ENCODE assay signal across 16 cellular contexts in the genomic region with DNA sequence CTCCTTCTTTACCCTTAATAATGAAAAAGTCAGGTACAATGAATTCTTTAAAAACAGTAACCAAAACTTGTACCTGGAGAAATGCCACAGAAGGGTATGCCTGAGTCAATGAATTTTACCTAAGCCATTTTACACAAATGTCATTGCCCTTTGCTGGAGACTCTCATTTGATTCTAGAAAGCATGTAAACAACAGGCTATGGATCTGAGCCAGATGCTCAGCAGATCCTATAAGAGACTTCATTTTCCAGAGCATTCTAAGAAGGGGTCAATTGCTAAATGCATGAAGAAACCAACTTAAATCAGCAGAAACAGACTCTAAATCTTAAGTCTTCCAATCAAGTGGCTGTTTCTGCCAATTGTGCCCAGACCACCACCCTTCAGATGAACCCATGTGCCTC.
DNase-seq lines count a peak whose midpoint lies in the region; ATAC-seq and TF ChIP-seq lines count a peak whose summit lies in the region.
"Had no signal": no experiment of that assay in that cellular context is flagged by ENCODE, and none has a peak within 500 bp of the region (broad histone marks: within the 10 kb centered on the region; RNA-seq: fewer than 3 reads in every experiment).

No MANE protein-coding gene starts in this region.

- DNase-seq in G401 (ENCODE audit: low spot score), result peak; percentile 21
- DNase-seq in SJSA1 (ENCODE audit: low read depth in 1 of 2, low spot score in 2 of 2), result peak in 1 of 2 experiments; percentile 2
- peak; percentile 34 for DNase-seq in fibroblast of gingiva (ENCODE audit: low read depth)
- no peak for DNase-seq in ovary
- DNase-seq in right cardiac atrium, result no peak
- no peak for DNase-seq in hypothalamus (lab: John Stamatoyannopoulos, UW)
- DNase-seq in NCI-H187 (lab: John Stamatoyannopoulos, UW), result no peak
- no peak for DNase-seq in GM19240 (ENCODE audit: insufficient read length, low spot score)
- DNase-seq: BE2C; CD4-positive, alpha-beta memory T cell; GOT3; KBM-7; NCI-H1092 treated with DMSO at 0.1 percent for 48 hours; NCI-H187 treated with DMSO at 0.1 percent for 48 hours; NCI-H748 treated with DMSO at 0.1 percent for 48 hours; SHP77 had no signal

- no peak for ATAC-seq in right cardiac atrium

- no peak for TF ChIP-seq CTCF in ovary (IDR thresholded peaks at IDR 0.05)

- peak overlapping the region; percentile 23; the same call in 1 of the 2 replicates for H3K27ac ChIP-seq in SJSA1
- peak overlapping the region; percentile 22 to 57 for H3K27ac ChIP-seq in ovary
- H3K27ac ChIP-seq in right cardiac atrium (ENCODE audit: low read length), result no peak overlapping the region

- TF ChIP-seq EP300 in ovary (IDR thresholded peaks at IDR 0.05), result no peak

- intact Hi-C loops in ovary (cut with DNase I), result loop anchor here in 1 of 4 donors (10.0 kb wide), 1 partner anchor 84 kb away; a partner anchor contains a TSS
- intact Hi-C loops in right cardiac atrium (cut with DNase I), result no loop called here

- H3K4me1 ChIP-seq in SJSA1 (replicated peaks), result peaks cover 21% of the 10 kb centered on the region
- peaks cover 28% of the 10 kb centered on the region for H3K4me1 ChIP-seq in ovary (ENCODE audit: insufficient read depth)
- peaks cover 5% of the 10 kb centered on the region for H3K4me1 ChIP-seq in right cardiac atrium (ENCODE audit: control insufficient read depth, insufficient read depth, low read length)
- H3K4me1 ChIP-seq: BE2C had no signal

- H3K9me3 ChIP-seq in SJSA1 (replicated peaks) (no peaks in the 10 kb centered on the region), ovary (no peaks in the 10 kb centered on the region), right cardiac atrium (ENCODE audit: control insufficient read depth, low read length) (no peaks in the 10 kb centered on the region)
- H3K9me3 ChIP-seq: BE2C had no signal

- H3K36me3 ChIP-seq in SJSA1 (no peaks in the 10 kb centered on the region), ovary (no peaks in the 10 kb centered on the region)
- H3K36me3 ChIP-seq: BE2C had no signal

- in situ Hi-C loops in G401 (cut with HindIII; ENCODE audit: low sequenced_read_pairs), result no loop called here

- TF ChIP-seq POLR2A in ovary (IDR thresholded peaks at IDR 0.05), result no peak

- H3K27me3 ChIP-seq in SJSA1 (replicated peaks), result no peaks in the 10 kb centered on the region
- no peaks in the 10 kb centered on the region for H3K27me3 ChIP-seq in ovary
- H3K27me3 ChIP-seq in right cardiac atrium (ENCODE audit: control insufficient read depth, insufficient read depth), result no peaks in the 10 kb centered on the region
- H3K27me3 ChIP-seq: BE2C had no signal

- H3K4me3 ChIP-seq in SJSA1 (no peak overlapping the region), ovary (no peak overlapping the region), right cardiac atrium (ENCODE audit: low read length) (no peak overlapping the region)

Comparison
In these comparisons a context has a peak if more than half of its experiments do, and no peak if none do; other contexts are left out.
1. DNase-seq: peak in G401 (single experiment) and fibroblast of gingiva (single experiment); none in ovary (0 of 5), right cardiac atrium (0 of 3), hypothalamus (0 of 51), NCI-H187 (0 of 2) and GM19240 (single experiment).